Comparison of ENCODE assay signal across 24 cellular contexts in the genomic region with DNA sequence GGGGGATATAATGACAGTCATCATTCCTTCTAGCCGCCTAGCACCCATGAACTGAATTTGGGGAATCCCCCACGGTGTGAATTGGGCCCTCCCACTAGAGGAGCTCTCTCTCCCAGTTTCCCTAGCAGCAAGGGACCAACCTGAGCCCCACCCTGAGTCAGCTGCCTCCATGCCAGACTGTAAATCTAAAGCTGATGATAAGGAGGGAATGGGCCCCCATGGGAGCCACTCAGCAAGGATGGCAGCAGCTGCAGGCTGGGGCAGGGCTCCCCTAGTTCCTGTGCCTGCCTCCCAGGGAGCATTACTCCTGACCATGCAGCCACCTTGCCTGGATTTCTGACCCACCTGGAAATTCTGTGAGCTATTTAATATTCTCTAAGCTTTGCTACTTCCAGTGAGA.
"Had no signal": no experiment of that assay in that cellular context is flagged by ENCODE, and none has a peak within 500 bp of the region (broad histone marks: within the 10 kb centered on the region; RNA-seq: fewer than 3 reads in every experiment).

No MANE protein-coding gene starts in this region.

- DNase-seq: dorsolateral prefrontal cortex; effector CD4-positive, alpha-beta T cell; gastrocnemius medialis; heart right ventricle; hippocampal formation; immature natural killer cell; left ventricle myocardium superior; mesenchymal stem cell; midbrain; naive thymus-derived CD4-positive, alpha-beta T cell; nucleus accumbens; posterior cingulate gyrus; stimulated activated CD4-positive, alpha-beta T cell treated with anti-CD3 and anti-CD28 coated beads, Interleukin-12 subunit alpha, Interleukin-12 subunit beta, amount 100 ng/mL, for 4 hours; stimulated activated CD4-positive, alpha-beta T cell treated with anti-CD3 and anti-CD28 coated beads, Interleukin-2, amount 100 ng/mL, for 24 hours; stimulated activated CD4-positive, alpha-beta T cell treated with anti-CD3 and anti-CD28 coated beads, Interleukin-4, amount 100 ng/mL, for 24 hours; stimulated activated naive CD4-positive, alpha-beta T cell treated with Interleukin-2 at 50 U/mL for 16 hours; stomach; thyroid gland had no signal

- H3K27me3 Mint-ChIP-seq: type B pancreatic cell had no signal

- H3K9me3 ChIP-seq: gastrocnemius medialis, thyroid gland had no signal

- H3K9me3 Mint-ChIP-seq: immature natural killer cell; stimulated activated effector memory CD8-positive, alpha-beta T cell treated with anti-CD3 and anti-CD28 coated beads, Interleukin-12 subunit alpha, Interleukin-12 subunit beta, amount 100 ng/mL, for 72 hours; type B pancreatic cell had no signal

- H3K36me3 ChIP-seq: gastrocnemius medialis, heart right ventricle, stomach, thyroid gland had no signal

- H3K4me3 ChIP-seq: dorsolateral prefrontal cortex, gastrocnemius medialis, heart right ventricle, lung, smooth muscle cell, stomach, thyroid gland had no signal

- H3K27me3 ChIP-seq: gastrocnemius medialis, thyroid gland had no signal

- H3K4me1 ChIP-seq: gastrocnemius medialis, heart right ventricle, stomach, thyroid gland had no signal

- H3K27ac Mint-ChIP-seq: immature natural killer cell; naive thymus-derived CD4-positive, alpha-beta T cell; nephron; stimulated activated effector memory CD8-positive, alpha-beta T cell treated with anti-CD3 and anti-CD28 coated beads, Interleukin-12 subunit alpha, Interleukin-12 subunit beta, amount 100 ng/mL, for 72 hours; type B pancreatic cell had no signal

- ATAC-seq: gastrocnemius medialis; heart right ventricle; left ventricle myocardium superior; naive thymus-derived CD4-positive, alpha-beta T cell; sciatic nerve; stimulated activated effector memory CD8-positive, alpha-beta T cell treated with anti-CD3 and anti-CD28 coated beads, Interleukin-12 subunit alpha, Interleukin-12 subunit beta, amount 100 ng/mL, for 72 hours had no signal

- H3K4me3 Mint-ChIP-seq: immature natural killer cell; naive thymus-derived CD4-positive, alpha-beta T cell; nephron; stimulated activated effector memory CD8-positive, alpha-beta T cell treated with anti-CD3 and anti-CD28 coated beads, Interleukin-12 subunit alpha, Interleukin-12 subunit beta, amount 100 ng/mL, for 72 hours; type B pancreatic cell had no signal

- H3K36me3 Mint-ChIP-seq: immature natural killer cell; stimulated activated effector memory CD8-positive, alpha-beta T cell treated with anti-CD3 and anti-CD28 coated beads, Interleukin-12 subunit alpha, Interleukin-12 subunit beta, amount 100 ng/mL, for 72 hours; type B pancreatic cell had no signal

- H3K4me1 Mint-ChIP-seq: immature natural killer cell; naive thymus-derived CD4-positive, alpha-beta T cell; nephron; stimulated activated effector memory CD8-positive, alpha-beta T cell treated with anti-CD3 and anti-CD28 coated beads, Interleukin-12 subunit alpha, Interleukin-12 subunit beta, amount 100 ng/mL, for 72 hours had no signal

- H3K27ac ChIP-seq: dorsolateral prefrontal cortex, gastrocnemius medialis, heart right ventricle, stomach, thyroid gland had no signal
